In genomic region chr19:18650468-18651001, GRCh38 we compare ENCODE assay signal across 14 cellular contexts. TPM values are rescaled to one million over a fixed set of nuclear protein-coding genes. Genes with fewer than 3 reads are reported as not detected.
A peak's percentile ranks its signal among the peaks of the same experiment; 100 is the strongest.
DNase-seq lines count a peak whose midpoint lies in the region; ATAC-seq and TF ChIP-seq lines count a peak whose summit lies in the region.
"Had no signal": no experiment of that assay in that cellular context is flagged by ENCODE, and none has a peak within 500 bp of the region (broad histone marks: within the 10 kb centered on the region; RNA-seq: fewer than 3 reads in every experiment).

No MANE protein-coding gene starts in this region.

- peaks cover 0 to 3% (median 3%) of the 10 kb centered on the region in 5 donors for H3K36me3 Mint-ChIP-seq in naive thymus-derived CD4-positive, alpha-beta T cell

- peak overlapping the region in 1 of 9 donors; percentile 89 for H3K27ac Mint-ChIP-seq in naive thymus-derived CD4-positive, alpha-beta T cell

- ATAC-seq in heart right ventricle (peak; percentile 46 to 82 (median 74)), GM21825 (IDR thresholded peaks at IDR 0.05; ENCODE audit: unreplicated experiment) (no peak), GM18868 (IDR thresholded peaks at IDR 0.05; ENCODE audit: unreplicated experiment) (no peak), GM19463 (IDR thresholded peaks at IDR 0.05; ENCODE audit: unreplicated experiment) (no peak)
- ATAC-seq in naive thymus-derived CD4-positive, alpha-beta T cell = no peak
- ATAC-seq: Panc1 had no signal

- H3K27ac ChIP-seq in ascending aorta = peak overlapping the region; percentile 93 to 94
- peak overlapping the region; percentile 70 to 97 (median 88) for H3K27ac ChIP-seq in heart right ventricle
- peak overlapping the region; percentile 63 to 90 for H3K27ac ChIP-seq in ovary
- no peak overlapping the region for H3K27ac ChIP-seq in naive thymus-derived CD4-positive, alpha-beta T cell (ENCODE audit: low read depth, low read length)

- peaks cover 12 to 43% of the 10 kb centered on the region in 2 donors for H3K4me1 ChIP-seq in ascending aorta
- peaks cover 15 to 49% (median 36%) of the 10 kb centered on the region in 9 donors for H3K4me1 ChIP-seq in heart right ventricle
- H3K4me1 ChIP-seq in ovary (ENCODE audit: insufficient read depth) = peaks cover 20% of the 10 kb centered on the region
- H3K4me1 ChIP-seq in naive thymus-derived CD4-positive, alpha-beta T cell (ENCODE audit: control insufficient read depth in 2 of 2, insufficient read depth in 2 of 2, low read length in 2 of 2) = no peaks in the 10 kb centered on the region

- WGBS in heart right ventricle, 2 donors = 36 to 47% methylated on average over 33 of the region's 33 CpGs
- WGBS in ovary, 3 donors = 2 to 9% (median 5%) methylated on average over 30 to 33 of the region's 33 CpGs

- H3K4me3 ChIP-seq in ascending aorta = peak overlapping the region; percentile 28 to 45
- H3K4me3 ChIP-seq in heart right ventricle = peak overlapping the region in 8 of 10 donors; percentile 6 to 40 (median 30)
- no peak overlapping the region for H3K4me3 ChIP-seq in ovary
- H3K4me3 ChIP-seq in naive thymus-derived CD4-positive, alpha-beta T cell (ENCODE audit: low read length) = no peak overlapping the region

- no peak overlapping the region for H3K4me3 Mint-ChIP-seq in naive thymus-derived CD4-positive, alpha-beta T cell
- H3K4me3 Mint-ChIP-seq: central memory CD8-positive, alpha-beta T cell had no signal

- POLR2A ChIA-PET in naive thymus-derived CD4-positive, alpha-beta T cell (lab: Charles Lee) = no interaction called here

- TF ChIP-seq CTCF in AG09319 (IDR thresholded peaks at IDR 0.05; ENCODE audit: low read depth, low read length) (no peak), ascending aorta (IDR thresholded peaks at IDR 0.05) (no peak), heart right ventricle (IDR thresholded peaks at IDR 0.05) (peak in 1 of 9 donors; percentile 12), ovary (IDR thresholded peaks at IDR 0.05) (no peak)

- H3K4me1 Mint-ChIP-seq in naive thymus-derived CD4-positive, alpha-beta T cell = peaks cover 4 to 34% (median 22%) of the 10 kb centered on the region in 7 donors

- intact Hi-C loops in ascending aorta (cut with DNase I) (loop anchor here (1.0 kb wide), 1 partner anchor 10 kb away; no protein-coding TSS in a partner anchor), heart right ventricle (cut with DNase I) (loop anchor here in 2 of 10 donors (2.0 to 10.0 kb wide), 2 partner anchors 32 to 206 kb away; partner anchors contain the start of gene CRTC1 (in 1 of the 2)), ovary (cut with DNase I) (no loop called here)
- intact Hi-C loops in naive thymus-derived CD4-positive, alpha-beta T cell (cut with micrococcal nuclease) = no loop called here

- DNase-seq in AG09319 (ENCODE audit: extremely low read depth, low read depth) (peak; percentile 84), ascending aorta (ENCODE audit: low spot score in 2 of 2) (peak; percentile 73 to 97), heart right ventricle (peak; percentile 78 to 84), ovary (peak; percentile 66 to 83 (median 82))
- DNase-seq in naive thymus-derived CD4-positive, alpha-beta T cell = no peak
- DNase-seq: activated CD4-positive, alpha-beta T cell treated with anti-CD3 and anti-CD28 coated beads, Interleukin-2, amount 50 U/mL, for 1 hour; KBM-7 had no signal

- H3K9me3 ChIP-seq in ascending aorta (no peaks in the 10 kb centered on the region), heart right ventricle (no peaks in the 10 kb centered on the region), ovary (no peaks in the 10 kb centered on the region)
- H3K9me3 ChIP-seq in naive thymus-derived CD4-positive, alpha-beta T cell (ENCODE audit: control insufficient read depth in 2 of 3, low read length in 3 of 3) = no peaks in the 10 kb centered on the region

- CTCF ChIA-PET in naive thymus-derived CD4-positive, alpha-beta T cell (lab: Charles Lee) = interaction anchor here (0.5 kb wide), 1 partner anchor 28 kb away, joined by 3 read pairs; no protein-coding TSS in a partner anchor

- no peaks in the 10 kb centered on the region for H3K9me3 Mint-ChIP-seq in naive thymus-derived CD4-positive, alpha-beta T cell
- H3K9me3 Mint-ChIP-seq: CD14-positive monocyte; central memory CD8-positive, alpha-beta T cell had no signal

- TF ChIP-seq POLR2A in ovary (IDR thresholded peaks at IDR 0.05) = peak; percentile 18

- no peaks in the 10 kb centered on the region for H3K27me3 ChIP-seq in ascending aorta
- no peaks in the 10 kb centered on the region for H3K27me3 ChIP-seq in heart right ventricle
- no peaks in the 10 kb centered on the region for H3K27me3 ChIP-seq in ovary
- H3K27me3 ChIP-seq in naive thymus-derived CD4-positive, alpha-beta T cell (ENCODE audit: control insufficient read depth in 2 of 2, insufficient read depth in 2 of 2, low read length in 2 of 2) = no peaks in the 10 kb centered on the region

- no peaks in the 10 kb centered on the region for H3K36me3 ChIP-seq in ascending aorta
- H3K36me3 ChIP-seq in heart right ventricle = no peaks in the 10 kb centered on the region
- H3K36me3 ChIP-seq in ovary = no peaks in the 10 kb centered on the region
- peaks cover 0 to 11% (median 5%) of the 10 kb centered on the region in 3 experiments for H3K36me3 ChIP-seq in naive thymus-derived CD4-positive, alpha-beta T cell (ENCODE audit: control insufficient read depth in 2 of 3, insufficient read depth in 3 of 3, low read length in 3 of 3)

- peak; percentile 45 for TF ChIP-seq EP300 in ovary (IDR thresholded peaks at IDR 0.05)

- no peaks in the 10 kb centered on the region for H3K27me3 Mint-ChIP-seq in naive thymus-derived CD4-positive, alpha-beta T cell
- H3K27me3 Mint-ChIP-seq: central memory CD8-positive, alpha-beta T cell had no signal

RNA-seq across cellular contexts. Expression of gene KLHL26, which starts 13.7 kb away (rescaled TPM):
- 52.8 TPM for total RNA-seq in ascending aorta
- 1 to 10 TPM; 4.6 to 8.2 (median 6.3) TPM for total RNA-seq in heart right ventricle
- 1 to 10 TPM; 3.4 to 4.6 TPM for polyA plus RNA-seq in heart right ventricle
- total RNA-seq in ovary = 10 to 100 TPM in 5 of 7 donors, 1 to 10 TPM in 2; 4.6 to 24.0 (median 15.7) TPM
- 1 to 10 TPM; 1.6 to 5.7 TPM for polyA plus RNA-seq in ovary
- total RNA-seq in naive thymus-derived CD4-positive, alpha-beta T cell = 10 to 100 TPM in 4 of 5 experiments, 1 to 10 TPM in 1; 9.5 to 16.3 (median 12.7) TPM
- polyA plus RNA-seq in naive thymus-derived CD4-positive, alpha-beta T cell = 1 to 10 TPM; 3.7 to 6.1 TPM

RNA-seq across cellular contexts. Expression of gene CRTC1, which starts 32.9 kb away (rescaled TPM):
- 10.0 TPM for total RNA-seq in ascending aorta
- 10 to 100 TPM in 3 of 10 donors, 1 to 10 TPM in 7; 6.5 to 11.8 (median 9.3) TPM for total RNA-seq in heart right ventricle
- polyA plus RNA-seq in heart right ventricle = 1 to 10 TPM; 3.2 to 8.6 TPM
- 10 to 100 TPM in 5 of 7 donors, 1 to 10 TPM in 2; 2.4 to 19.5 (median 14.6) TPM for total RNA-seq in ovary
- 1 to 10 TPM; 2.3 to 8.4 TPM for polyA plus RNA-seq in ovary
- 10 to 100 TPM in 4 of 5 experiments, 1 to 10 TPM in 1; 8.4 to 23.4 (median 22.3) TPM for total RNA-seq in naive thymus-derived CD4-positive, alpha-beta T cell
- polyA plus RNA-seq in naive thymus-derived CD4-positive, alpha-beta T cell = 1 to 10 TPM in 1 of 2 donors, under 1 TPM in 1; 0.97 to 1.7 TPM

RNA-seq across cellular contexts. Expression of gene TMEM59L, which starts 37.9 kb away (rescaled TPM):
- not detected for total RNA-seq in ascending aorta
- total RNA-seq in heart right ventricle = 1 to 10 TPM in 5 of 10 donors, under 1 TPM in 5; 0.13 to 4.5 (median 0.89) TPM
- polyA plus RNA-seq in heart right ventricle = 10 to 100 TPM in 1 of 2 donors, 1 to 10 TPM in 1; 2.5 to 13.8 TPM
- total RNA-seq in ovary = under 1 TPM in 4 of 7 donors, not detected in 3; 0.20 to 0.53 (median 0.52) TPM
- polyA plus RNA-seq in ovary = under 1 TPM in 1 of 2 donors, not detected in 1; 0.38 TPM
- under 1 TPM in 2 of 5 experiments, not detected in 3; 0.22 to 0.24 TPM for total RNA-seq in naive thymus-derived CD4-positive, alpha-beta T cell
- under 1 TPM; 0.37 to 0.74 TPM for polyA plus RNA-seq in naive thymus-derived CD4-positive, alpha-beta T cell
- total RNA-seq: mononuclear cell had no signal
- polyA plus RNA-seq: CD14-positive monocyte had no signal

RNA-seq across cellular contexts. Expression of gene CRLF1, which starts 43.9 kb away (rescaled TPM):
- total RNA-seq in ascending aorta (638 TPM), heart right ventricle (10 to 100 TPM in 3 of 10 donors, 1 to 10 TPM in 6, under 1 TPM in 1; 0.68 to 42.1 (median 4.5) TPM), ovary (1 to 10 TPM in 2 of 7 donors, under 1 TPM in 2, not detected in 3; 0.51 to 1.1 (median 1.0) TPM)
- polyA plus RNA-seq in heart right ventricle (100 to 1,000 TPM; 154 to 161 TPM), ovary (1 to 10 TPM in 1 of 2 donors, under 1 TPM in 1; 0.83 to 1.2 TPM)
- not detected for total RNA-seq in naive thymus-derived CD4-positive, alpha-beta T cell
- polyA plus RNA-seq in naive thymus-derived CD4-positive, alpha-beta T cell = under 1 TPM; 0.28 to 0.49 TPM

Comparison
In these comparisons a context has a peak if more than half of its experiments do, and no peak if none do; other contexts are left out.
1. DNase-seq: peak in AG09319 (single experiment), ascending aorta (2 of 2), heart right ventricle (2 of 2) and ovary (5 of 5); none in naive thymus-derived CD4-positive, alpha-beta T cell (0 of 9).
2. H3K4me3 ChIP-seq: peak in ascending aorta (2 of 2) and heart right ventricle (8 of 10); none in ovary (single experiment) and naive thymus-derived CD4-positive, alpha-beta T cell (single experiment).
3. ATAC-seq: peak in heart right ventricle (8 of 8); none in GM21825 (single experiment), GM18868 (single experiment), naive thymus-derived CD4-positive, alpha-beta T cell (single experiment) and GM19463 (single experiment).